In the genomic region with DNA sequence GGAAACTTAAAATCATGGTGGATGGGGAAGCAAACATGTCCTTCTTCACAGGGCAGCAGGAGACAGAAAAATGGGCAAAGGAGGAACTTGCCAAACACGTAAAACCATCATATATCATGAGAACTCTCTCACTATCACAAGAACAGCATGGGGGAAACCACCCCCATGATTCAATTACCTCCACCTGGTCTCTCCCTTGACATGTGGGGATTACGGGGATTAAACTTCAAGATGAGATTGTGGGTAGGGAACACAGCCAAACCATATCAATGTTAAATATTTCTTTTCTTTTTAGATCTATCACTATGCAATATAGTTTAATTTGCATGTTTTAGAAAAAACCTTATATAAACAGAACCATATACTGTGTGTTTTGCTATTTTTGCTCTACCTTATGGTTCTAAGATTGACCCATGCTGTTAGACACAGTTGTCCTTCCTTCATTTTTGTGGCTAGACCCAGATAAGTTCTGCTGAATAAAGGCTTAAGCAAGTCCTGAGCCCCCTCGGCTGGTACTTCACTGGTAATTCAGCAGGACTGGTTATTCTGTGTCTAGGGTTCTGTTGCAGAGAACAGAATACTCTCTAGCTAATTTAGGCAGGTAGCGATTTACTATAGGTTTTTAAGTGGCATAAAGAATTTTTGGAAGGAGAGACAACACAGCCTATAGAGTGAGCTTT, we compare ENCODE assay signal across 20 cellular contexts.
"Had no signal": no experiment of that assay in that cellular context is flagged by ENCODE, and none has a peak within 500 bp of the region (broad histone marks: within the 10 kb centered on the region; RNA-seq: fewer than 3 reads in every experiment).

No MANE protein-coding gene starts in this region.

- H3K27me3 ChIP-seq: MG63 had no signal

- DNase-seq: Karpas-422, KG1, MG63, NCI-H1092, NCI-H1105 treated with DMSO at 0.1 percent for 48 hours, NCI-H1417 treated with DMSO at 0.1 percent for 48 hours, NCI-H146, NCI-H1694 treated with DMSO at 0.1 percent for 48 hours, NCI-H1930, NCI-H2081, NCI-H2107, NCI-H2227 treated with DMSO at 0.1 percent for 48 hours, NCI-H526, Right ventricle myocardium superior, RPMI8226, SIG-M5, SK-N-SH, SW 1271, T-cell had no signal

- H3K4me3 ChIP-seq: MG63 had no signal

- H3K4me3 Mint-ChIP-seq: T-cell had no signal

- H3K4me2 ChIP-seq: SK-N-SH had no signal

- H3K36me3 ChIP-seq: MG63 had no signal

- H3K27ac Mint-ChIP-seq: T-cell had no signal

- H3K4me1 Mint-ChIP-seq: T-cell had no signal

- H3K9me3 ChIP-seq: SK-N-SH had no signal

- H3K9ac ChIP-seq: SK-N-SH had no signal

- FAIRE-seq: RCC 7860 had no signal

- H3K36me3 Mint-ChIP-seq: T-cell had no signal

- ATAC-seq: T-cell had no signal
